ENCODE assay signal across 8 cellular contexts in the genomic region with DNA sequence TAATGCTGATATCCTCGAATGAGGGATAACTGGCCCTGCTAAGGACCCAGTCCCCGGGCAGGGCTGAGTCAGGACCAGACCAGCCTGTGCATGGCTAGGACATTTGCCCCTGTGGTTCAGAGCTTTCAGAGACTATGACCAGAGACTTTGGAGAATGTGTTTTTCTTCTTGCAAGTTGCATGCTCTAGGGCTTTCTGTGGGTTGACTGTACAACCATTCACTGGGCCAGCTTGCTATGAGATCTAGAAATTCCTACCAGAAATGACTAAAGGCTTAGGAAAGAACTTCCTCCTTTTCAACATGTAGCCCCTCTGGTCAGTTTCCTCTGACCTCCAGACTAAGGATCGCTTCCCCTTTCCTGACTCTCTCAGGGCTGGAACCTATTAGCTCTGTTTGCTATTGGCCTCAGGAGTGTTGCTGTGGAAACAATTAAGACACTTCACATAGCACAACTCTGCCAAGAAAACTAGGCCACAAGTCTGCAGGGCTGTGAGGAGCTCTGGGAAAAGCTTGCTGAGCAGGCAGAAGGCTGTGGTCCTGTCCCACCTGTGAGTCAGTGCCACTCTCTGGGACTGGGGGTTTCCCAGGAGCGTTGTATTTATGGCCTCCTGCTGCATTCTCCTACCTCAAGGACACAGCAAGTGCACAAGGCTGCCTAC. TPM values are rescaled to one million over a fixed set of nuclear protein-coding genes. Genes with fewer than 3 reads are reported as not detected.
DNase-seq lines count a peak whose midpoint lies in the region; ATAC-seq and TF ChIP-seq lines count a peak whose summit lies in the region.

No MANE protein-coding gene starts in this region.

- no peak for TF ChIP-seq CTCF in foreskin keratinocyte (conservative IDR thresholded peaks at IDR 0.05)

- ATAC-seq in SK-N-SH treated with all-trans-retinoic acid at 6 μM for 48 hours (peak; percentile 89), foreskin keratinocyte (peak; percentile 62), GM21528 (IDR thresholded peaks at IDR 0.05; ENCODE audit: low FRiP score, unreplicated experiment) (no peak)

- peaks cover 8% of the 10 kb centered on the region for H3K4me1 ChIP-seq in foreskin keratinocyte

- H3K27me3 ChIP-seq in foreskin keratinocyte: no peaks in the 10 kb centered on the region

- DNase-seq in GM03348 (ENCODE audit: low spot score): peak; percentile 81
- DNase-seq in foreskin keratinocyte: no peak
- DNase-seq in pulmonary artery endothelial cell (ENCODE audit: low read depth, low spot score): peak; percentile 83
- DNase-seq in activated CD4-positive, alpha-beta T cell treated with anti-CD3 and anti-CD28 coated beads, Interleukin-2, amount 50 U/mL, for 4 hours: no peak
- no peak for DNase-seq in T-helper 1 cell
- DNase-seq in NCI-H146 (lab: John Stamatoyannopoulos, UW): no peak

- H3K27ac ChIP-seq in foreskin keratinocyte: no peak overlapping the region

TF ChIP-seq in SK-N-SH treated with all-trans-retinoic acid at 6 μM for 48 hours, 23 proteins besides CTCF, POLR2A, EP300 and RAD21:
- TF ChIP-seq, protein P1, sequence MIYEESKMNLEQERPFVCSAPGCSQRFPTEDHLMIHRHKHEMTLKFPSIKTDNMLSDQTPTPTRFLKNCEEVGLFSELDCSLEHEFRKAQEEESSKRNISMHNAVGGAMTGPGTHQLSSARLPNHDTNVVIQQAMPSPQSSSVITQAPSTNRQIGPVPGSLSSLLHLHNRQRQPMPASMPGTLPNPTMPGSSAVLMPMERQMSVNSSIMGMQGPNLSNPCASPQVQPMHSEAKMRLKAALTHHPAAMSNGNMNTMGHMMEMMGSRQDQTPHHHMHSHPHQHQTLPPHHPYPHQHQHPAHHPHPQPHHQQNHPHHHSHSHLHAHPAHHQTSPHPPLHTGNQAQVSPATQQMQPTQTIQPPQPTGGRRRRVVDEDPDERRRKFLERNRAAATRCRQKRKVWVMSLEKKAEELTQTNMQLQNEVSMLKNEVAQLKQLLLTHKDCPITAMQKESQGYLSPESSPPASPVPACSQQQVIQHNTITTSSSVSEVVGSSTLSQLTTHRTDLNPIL (CRISPR knock-in tag; IDR thresholded peaks at IDR 0.05; ENCODE audit: low read depth): no peak
- no peak for TF ChIP-seq ESRRG (CRISPR knock-in tag; IDR thresholded peaks at IDR 0.05)
- TF ChIP-seq RARB (CRISPR knock-in tag; IDR thresholded peaks at IDR 0.05): no peak
- no peak for TF ChIP-seq ISL1 (CRISPR knock-in tag; IDR thresholded peaks at IDR 0.05)
- TF ChIP-seq, protein P2, sequence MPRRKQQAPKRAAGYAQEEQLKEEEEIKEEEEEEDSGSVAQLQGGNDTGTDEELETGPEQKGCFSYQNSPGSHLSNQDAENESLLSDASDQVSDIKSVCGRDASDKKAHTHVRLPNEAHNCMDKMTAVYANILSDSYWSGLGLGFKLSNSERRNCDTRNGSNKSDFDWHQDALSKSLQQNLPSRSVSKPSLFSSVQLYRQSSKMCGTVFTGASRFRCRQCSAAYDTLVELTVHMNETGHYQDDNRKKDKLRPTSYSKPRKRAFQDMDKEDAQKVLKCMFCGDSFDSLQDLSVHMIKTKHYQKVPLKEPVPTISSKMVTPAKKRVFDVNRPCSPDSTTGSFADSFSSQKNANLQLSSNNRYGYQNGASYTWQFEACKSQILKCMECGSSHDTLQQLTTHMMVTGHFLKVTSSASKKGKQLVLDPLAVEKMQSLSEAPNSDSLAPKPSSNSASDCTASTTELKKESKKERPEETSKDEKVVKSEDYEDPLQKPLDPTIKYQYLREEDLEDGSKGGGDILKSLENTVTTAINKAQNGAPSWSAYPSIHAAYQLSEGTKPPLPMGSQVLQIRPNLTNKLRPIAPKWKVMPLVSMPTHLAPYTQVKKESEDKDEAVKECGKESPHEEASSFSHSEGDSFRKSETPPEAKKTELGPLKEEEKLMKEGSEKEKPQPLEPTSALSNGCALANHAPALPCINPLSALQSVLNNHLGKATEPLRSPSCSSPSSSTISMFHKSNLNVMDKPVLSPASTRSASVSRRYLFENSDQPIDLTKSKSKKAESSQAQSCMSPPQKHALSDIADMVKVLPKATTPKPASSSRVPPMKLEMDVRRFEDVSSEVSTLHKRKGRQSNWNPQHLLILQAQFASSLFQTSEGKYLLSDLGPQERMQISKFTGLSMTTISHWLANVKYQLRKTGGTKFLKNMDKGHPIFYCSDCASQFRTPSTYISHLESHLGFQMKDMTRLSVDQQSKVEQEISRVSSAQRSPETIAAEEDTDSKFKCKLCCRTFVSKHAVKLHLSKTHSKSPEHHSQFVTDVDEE (CRISPR knock-in tag; IDR thresholded peaks at IDR 0.05): no peak
- TF ChIP-seq, protein P3, sequence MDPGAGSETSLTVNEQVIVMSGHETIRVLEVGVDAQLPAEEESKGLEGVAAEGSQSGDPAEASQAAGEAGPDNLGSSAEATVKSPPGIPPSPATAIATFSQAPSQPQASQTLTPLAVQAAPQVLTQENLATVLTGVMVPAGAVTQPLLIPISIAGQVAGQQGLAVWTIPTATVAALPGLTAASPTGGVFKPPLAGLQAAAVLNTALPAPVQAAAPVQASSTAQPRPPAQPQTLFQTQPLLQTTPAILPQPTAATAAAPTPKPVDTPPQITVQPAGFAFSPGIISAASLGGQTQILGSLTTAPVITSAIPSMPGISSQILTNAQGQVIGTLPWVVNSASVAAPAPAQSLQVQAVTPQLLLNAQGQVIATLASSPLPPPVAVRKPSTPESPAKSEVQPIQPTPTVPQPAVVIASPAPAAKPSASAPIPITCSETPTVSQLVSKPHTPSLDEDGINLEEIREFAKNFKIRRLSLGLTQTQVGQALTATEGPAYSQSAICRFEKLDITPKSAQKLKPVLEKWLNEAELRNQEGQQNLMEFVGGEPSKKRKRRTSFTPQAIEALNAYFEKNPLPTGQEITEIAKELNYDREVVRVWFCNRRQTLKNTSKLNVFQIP (CRISPR knock-in tag; IDR thresholded peaks at IDR 0.05; ENCODE audit: borderline replicate concordance, low read depth): no peak
- TF ChIP-seq SNAI2 (CRISPR knock-in tag; IDR thresholded peaks at IDR 0.05): no peak
- TF ChIP-seq PPARA (CRISPR knock-in tag; IDR thresholded peaks at IDR 0.05; ENCODE audit: borderline replicate concordance): no peak
- TF ChIP-seq GLIS3 (CRISPR knock-in tag; IDR thresholded peaks at IDR 0.05): no peak

RNA-seq across cellular contexts. Expression of a gene that starts 10.7 kb away (rescaled TPM):
- 6.9 and 8.3 TPM in 2 replicates for total RNA-seq in foreskin keratinocyte
- 3.1 and 4.1 TPM in 2 replicates for polyA plus RNA-seq in foreskin keratinocyte
- 6.8 and 9.2 TPM in 2 replicates for total RNA-seq in pulmonary artery endothelial cell

RNA-seq across cellular contexts. Expression of a gene that starts 27.5 kb away (rescaled TPM):
- 0.78 and 1.0 TPM in 2 replicates for total RNA-seq in foreskin keratinocyte
- 0.54 and 1.0 TPM in 2 replicates for polyA plus RNA-seq in foreskin keratinocyte
- 5.1 and 5.5 TPM in 2 replicates for total RNA-seq in pulmonary artery endothelial cell

RNA-seq across cellular contexts. Expression of a gene that starts 49.1 kb away (rescaled TPM):
- total RNA-seq in foreskin keratinocyte (0.14 and 0.31 TPM in 2 replicates), pulmonary artery endothelial cell (0.40 and 0.88 TPM in 2 replicates)
- 0.11 TPM in 2 replicates for polyA plus RNA-seq in foreskin keratinocyte

RNA-seq across cellular contexts. Expression of a gene that starts 53.0 kb away (rescaled TPM):
- total RNA-seq in foreskin keratinocyte (10.4 and 13.2 TPM in 2 replicates), pulmonary artery endothelial cell (5.9 and 6.7 TPM in 2 replicates)
- 12.5 and 15.2 TPM in 2 replicates for polyA plus RNA-seq in foreskin keratinocyte

RNA-seq across cellular contexts. Expression of a gene that starts 59.7 kb away (rescaled TPM):
- 20.4 and 20.7 TPM in 2 replicates for total RNA-seq in foreskin keratinocyte
- 25.7 and 27.0 TPM in 2 replicates for polyA plus RNA-seq in foreskin keratinocyte
- 24.3 and 30.5 TPM in 2 replicates for total RNA-seq in pulmonary artery endothelial cell

Comparison
In these comparisons a context has a peak if more than half of its experiments do, and no peak if none do; other contexts are left out.
1. DNase-seq: peak in GM03348 (single experiment) and pulmonary artery endothelial cell (single experiment); none in foreskin keratinocyte (0 of 2), activated CD4-positive, alpha-beta T cell treated with anti-CD3 and anti-CD28 coated beads, Interleukin-2, amount 50 U/mL, for 4 hours (0 of 2), T-helper 1 cell (0 of 5) and NCI-H146 (single experiment).